ENCODE assay signal across 20 cellular contexts in genomic region chr12:7075931-7076330, GRCh38. TPM values are rescaled to one million over a fixed set of nuclear protein-coding genes. Genes with fewer than 3 reads are reported as not detected.
DNase-seq lines count a peak whose midpoint lies in the region; ATAC-seq and TF ChIP-seq lines count a peak whose summit lies in the region.
"Had no signal": no experiment of that assay in that cellular context is flagged by ENCODE, and none has a peak within 500 bp of the region (broad histone marks: within the 10 kb centered on the region; RNA-seq: fewer than 3 reads in every experiment).

No MANE protein-coding gene starts in this region.

- no peak overlapping the region for H3K4me3 ChIP-seq in AG10803 (ENCODE audit: low read length)
- H3K4me3 ChIP-seq in effector memory CD4-positive, alpha-beta T cell (ENCODE audit: insufficient read depth, low read depth, low read length, poor library complexity, severe bottlenecking) = no peak overlapping the region

- DNase-seq in AG10803 (ENCODE audit: low read depth) (peak; percentile 88), RPMI7951 (ENCODE audit: low read depth) (peak; percentile 12), fibroblast of gingiva (ENCODE audit: low read depth) (peak; percentile 90), omental fat pad (ENCODE audit: low spot score) (no peak), NCI-H2081 (lab: John Stamatoyannopoulos, UW) (no peak), epidermal melanocyte (ENCODE audit: insufficient read length, low spot score) (no peak)
- DNase-seq in effector memory CD4-positive, alpha-beta T cell = no peak
- DNase-seq: activated CD4-positive, alpha-beta T cell treated with anti-CD3 and anti-CD28 coated beads, Interleukin-2, amount 10 ng/mL, durations not matched to agents 24 days and 14 days; activated CD8-positive, alpha-beta memory T cell treated with anti-CD3 and anti-CD28 coated beads, Interleukin-2, amount 50 U/mL, for 4 hours; activated naive CD4-positive, alpha-beta T cell treated with Interleukin-2 at 50 U/mL for 16 hours; aorta; Caco-2; left colon; NCI-H1417; NCI-H2171 treated with DMSO at 0.1 percent for 48 hours; SHP77 treated with DMSO at 0.1 percent for 48 hours; stimulated activated CD4-positive, alpha-beta T cell treated with anti-CD3 and anti-CD28 coated beads, Interleukin-12 subunit alpha, Interleukin-12 subunit beta, amount 100 ng/mL, for 4 hours had no signal

- ATAC-seq in omental fat pad (ENCODE audit: low FRiP score) (peak; percentile 38), HG02870 (IDR thresholded peaks at IDR 0.05; ENCODE audit: unreplicated experiment) (no peak)
- ATAC-seq: left colon had no signal

- TF ChIP-seq CTCF in AG10803 (conservative IDR thresholded peaks at IDR 0.05; ENCODE audit: low read length) = no peak
- no peak for TF ChIP-seq CTCF in omental fat pad (IDR thresholded peaks at IDR 0.05)

- no peaks in the 10 kb centered on the region for H3K27me3 ChIP-seq in effector memory CD4-positive, alpha-beta T cell (replicated peaks; ENCODE audit: control insufficient read depth, insufficient read depth, low read length, poor library complexity, severe bottlenecking)

- no peak overlapping the region for H3K27ac ChIP-seq in effector memory CD4-positive, alpha-beta T cell (ENCODE audit: insufficient read depth, low read length, poor library complexity, severe bottlenecking)

- no peaks in the 10 kb centered on the region for H3K36me3 ChIP-seq in effector memory CD4-positive, alpha-beta T cell (ENCODE audit: control insufficient read depth, insufficient read depth, low read length)

- no peaks in the 10 kb centered on the region for H3K9me3 ChIP-seq in effector memory CD4-positive, alpha-beta T cell (ENCODE audit: control insufficient read depth, low read length)
- H3K9me3 ChIP-seq: Caco-2 had no signal

- no peaks in the 10 kb centered on the region for H3K4me1 ChIP-seq in effector memory CD4-positive, alpha-beta T cell (ENCODE audit: control insufficient read depth, insufficient read depth, low read length, poor library complexity, severe bottlenecking)

RNA-seq across cellular contexts. Expression of gene C1S, which starts 15.4 kb away (rescaled TPM):
- 15.3 and 16.3 TPM in 2 replicates for total RNA-seq in RPMI7951 (2014; rRNA removed; shearing (Covaris generic))
- total RNA-seq in omental fat pad = 100 to 1,000 TPM; 490 to 872 (median 705) TPM

RNA-seq across cellular contexts. Expression of gene C1R, which starts 16.3 kb away (rescaled TPM):
- 20.4 and 29.3 TPM in 2 replicates for total RNA-seq in RPMI7951 (2014; rRNA removed; shearing (Covaris generic))
- 1,000 to 10,000 TPM in 1 of 4 donors, 100 to 1,000 TPM in 3; 571 to 1,080 (median 751) TPM for total RNA-seq in omental fat pad

RNA-seq across cellular contexts. Expression of gene C1RL, which starts 33.1 kb away (rescaled TPM):
- total RNA-seq in RPMI7951 (2014; rRNA removed; shearing (Covaris generic)) = 7.1 and 9.0 TPM in 2 replicates
- 100 to 1,000 TPM in 2 of 4 donors, 10 to 100 TPM in 2; 85.9 to 126 (median 107) TPM for total RNA-seq in omental fat pad

RNA-seq across cellular contexts. Expression of gene RBP5, which starts 52.8 kb away (rescaled TPM):
- not detected in 2 replicates for total RNA-seq in RPMI7951 (2014; rRNA removed; shearing (Covaris generic))
- 1 to 10 TPM; 1.0 to 3.0 (median 1.9) TPM for total RNA-seq in omental fat pad
- total RNA-seq: activated CD4-positive, alpha-beta T cell treated with anti-CD3 and anti-CD28 coated beads, Interleukin-2, amount 10 ng/mL, durations not matched to agents 24 days and 14 days; chondrocyte; HT1080 had no signal

RNA-seq across cellular contexts. Expression of gene CLSTN3, which starts 54.2 kb away (rescaled TPM):
- total RNA-seq in RPMI7951 (2014; rRNA removed; shearing (Covaris generic)) = 4.5 and 7.3 TPM in 2 replicates
- total RNA-seq in omental fat pad = 10 to 100 TPM; 25.9 to 57.5 (median 44.8) TPM

Comparison
In these comparisons a context has a peak if more than half of its experiments do, and no peak if none do; other contexts are left out.
1. DNase-seq: peak in AG10803 (single experiment), RPMI7951 (single experiment) and fibroblast of gingiva (single experiment); none in omental fat pad (single experiment), NCI-H2081 (0 of 2), epidermal melanocyte (single experiment) and effector memory CD4-positive, alpha-beta T cell (0 of 3).
2. RNA of gene C1S, which starts 15.4 kb away (total RNA-seq): 490 to 872 TPM in omental fat pad; 15.3 to 16.3 TPM in RPMI7951; every median in the first group is over 10 times any median in the second.
3. RNA of gene C1R, which starts 16.3 kb away (total RNA-seq): 571 to 1,080 TPM in omental fat pad; 20.4 to 29.3 TPM in RPMI7951; every median in the first group is over 10 times any median in the second.